In the genomic region with DNA sequence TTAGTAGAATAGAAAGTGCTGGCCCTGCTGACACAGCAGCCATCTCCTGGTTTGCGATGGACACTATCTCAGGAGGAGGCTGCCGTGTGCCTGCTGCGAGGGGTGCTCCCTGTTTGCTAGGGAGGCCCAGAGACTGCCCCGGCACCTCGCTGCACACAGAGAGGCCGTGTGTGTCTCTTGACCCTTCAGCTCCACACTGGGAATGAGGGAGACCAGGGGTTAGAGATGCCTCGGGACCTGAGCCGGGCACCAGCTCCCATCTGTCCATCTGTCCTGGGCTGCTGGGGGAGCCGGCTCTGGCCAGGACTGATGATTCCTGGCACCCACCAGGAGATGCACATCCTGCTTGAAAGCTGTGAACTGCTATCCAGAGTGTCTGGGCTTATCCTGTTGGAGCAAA, we compare ENCODE assay signal across 35 cellular contexts. TPM values are rescaled to one million over a fixed set of nuclear protein-coding genes. Genes with fewer than 3 reads are reported as not detected.
"Had no signal": no experiment of that assay in that cellular context is flagged by ENCODE, and none has a peak within 500 bp of the region (broad histone marks: within the 10 kb centered on the region; RNA-seq: fewer than 3 reads in every experiment).

No MANE protein-coding gene starts in this region.

- H3K27ac ChIP-seq: brain microvascular endothelial cell, coronary artery, esophagus muscularis mucosa, gastroesophageal sphincter had no signal

- H3K27ac Mint-ChIP-seq: activated CD4-positive, alpha-beta memory T cell treated with anti-CD3 and anti-CD28 coated beads for 36 hours; activated CD4-positive, alpha-beta T cell treated with anti-CD3 and anti-CD28 coated beads for 36 hours; activated CD4-positive, alpha-beta T cell treated with anti-CD3 and anti-CD28 coated beads, Interleukin-2, amount 10 ng/mL, durations not matched to agents 24 days and 14 days; activated CD8-positive, alpha-beta memory T cell treated with anti-CD3 and anti-CD28 coated beads, Interleukin-2, amount 10 ng/mL, durations not matched to agents 7 days and 5 days; activated CD8-positive, alpha-beta T cell treated with anti-CD3 and anti-CD28 coated beads, Interleukin-2, amount 10 ng/mL, durations not matched to agents 7 days and 5 days; activated naive CD4-positive, alpha-beta T cell treated with anti-CD3 and anti-CD28 coated beads, Interleukin-2, amount 10 ng/mL, durations not matched to agents 7 days and 5 days; activated naive CD4-positive, alpha-beta T cell treated with anti-CD3 and anti-CD28 coated beads, Interleukin-2, amount 50 U/mL, for 72 hours; activated naive CD8-positive, alpha-beta T cell treated with anti-CD3 and anti-CD28 coated beads, Interleukin-2, amount 10 ng/mL, durations not matched to agents 7 days and 5 days; activated T-helper 1 cell treated with anti-CD3 and anti-CD28 coated beads, Interleukin-12 subunit alpha, Interleukin-12 subunit beta, Interleukin-2, Interleukin-4 antibody, amounts not matched to agents 30 ng/mL and 10 ng/mL and 1 ng/mL, durations not matched to agents 14 hours and 24 hours and 36 hours; activated T-helper 2 cell treated with anti-CD3 and anti-CD28 coated beads, Interferon-gamma antibody, Interleukin-2, Interleukin-4, amounts not matched to agents 10 μg/mL and 5 μg/mL and 100 μg/mL, durations not matched to agents 14 hours and 24 hours and 36 hours; dendritic cell treated with granulocyte-macrophage colony-stimulating factor and Interleukin-4, amounts not matched to agents 40 ng/mL and 50 ng/mL, for 4 days; effector memory CD8-positive, alpha-beta T cell; T-helper 17 cell; T-helper 2 cell treated with Interferon-gamma antibody and Interleukin-4, amounts not matched to agents 5 μg/mL and 100 μg/mL, for 36 hours had no signal

- H3K36me3 Mint-ChIP-seq: activated CD4-positive, alpha-beta memory T cell treated with anti-CD3 and anti-CD28 coated beads for 36 hours; activated CD8-positive, alpha-beta memory T cell treated with anti-CD3 and anti-CD28 coated beads, Interleukin-2, amount 10 ng/mL, durations not matched to agents 7 days and 5 days; activated naive CD4-positive, alpha-beta T cell treated with anti-CD3 and anti-CD28 coated beads, Interleukin-2, amount 10 ng/mL, durations not matched to agents 7 days and 5 days; activated naive CD4-positive, alpha-beta T cell treated with anti-CD3 and anti-CD28 coated beads, Interleukin-2, amount 50 U/mL, for 72 hours; activated naive CD8-positive, alpha-beta T cell treated with anti-CD3 and anti-CD28 coated beads, Interleukin-2, amount 10 ng/mL, durations not matched to agents 7 days and 5 days had no signal

- H3K27me3 ChIP-seq: brain microvascular endothelial cell had no signal

- H3K27me3 Mint-ChIP-seq: activated CD4-positive, alpha-beta T cell treated with anti-CD3 and anti-CD28 coated beads, Interleukin-2, amount 10 ng/mL, durations not matched to agents 24 days and 14 days had no signal

- H3K4me3 ChIP-seq: coronary artery, esophagus muscularis mucosa, gastroesophageal sphincter had no signal

- DNase-seq: activated CD4-positive, alpha-beta memory T cell treated with anti-CD3 and anti-CD28 coated beads for 36 hours; activated CD4-positive, alpha-beta T cell treated with anti-CD3 and anti-CD28 coated beads for 36 hours; activated CD4-positive, alpha-beta T cell treated with anti-CD3 and anti-CD28 coated beads, Interleukin-2, amount 10 ng/mL, durations not matched to agents 24 days and 14 days; activated CD4-positive, CD25-positive, alpha-beta regulatory T cell; activated CD4-positive, CD25-positive, alpha-beta regulatory T cell treated with anti-CD3 and anti-CD28 coated beads, Interleukin-2, amount 50 U/mL, for 72 hours; activated CD8-positive, alpha-beta memory T cell treated with anti-CD3 and anti-CD28 coated beads, Interleukin-2, amount 10 ng/mL, durations not matched to agents 7 days and 5 days; activated CD8-positive, alpha-beta memory T cell treated with anti-CD3 and anti-CD28 coated beads, Interleukin-2, amount 50 U/mL, for 4 hours; activated CD8-positive, alpha-beta T cell treated with anti-CD3 and anti-CD28 coated beads, Interleukin-2, amount 10 ng/mL, durations not matched to agents 7 days and 5 days; activated gamma-delta T cell; activated naive CD4-positive, alpha-beta T cell; activated naive CD4-positive, alpha-beta T cell treated with anti-CD3 and anti-CD28 coated beads, Interleukin-2, amount 10 ng/mL, durations not matched to agents 7 days and 5 days; activated naive CD8-positive, alpha-beta T cell treated with anti-CD3 and anti-CD28 coated beads, Interleukin-2, amount 10 ng/mL, durations not matched to agents 7 days and 5 days; activated T-cell treated with anti-CD3 and anti-CD28 coated beads, Interleukin-2, amount 50 U/mL, for 1 hour; activated T-cell treated with anti-CD3 and anti-CD28 coated beads, Interleukin-2, amount 50 U/mL, for 48 hours; anterior cingulate cortex; brain microvascular endothelial cell; effector CD4-positive, alpha-beta T cell; effector memory CD8-positive, alpha-beta T cell; erythroblast; foreskin melanocyte; T-helper 1 cell; T-helper 17 cell; T1000 had no signal

- H3K4me3 Mint-ChIP-seq: activated CD4-positive, alpha-beta memory T cell treated with anti-CD3 and anti-CD28 coated beads for 36 hours; activated CD4-positive, alpha-beta T cell treated with anti-CD3 and anti-CD28 coated beads for 36 hours; activated CD4-positive, alpha-beta T cell treated with anti-CD3 and anti-CD28 coated beads, Interleukin-2, amount 10 ng/mL, durations not matched to agents 24 days and 14 days; activated CD8-positive, alpha-beta memory T cell treated with anti-CD3 and anti-CD28 coated beads, Interleukin-2, amount 10 ng/mL, durations not matched to agents 7 days and 5 days; activated CD8-positive, alpha-beta T cell treated with anti-CD3 and anti-CD28 coated beads, Interleukin-2, amount 10 ng/mL, durations not matched to agents 7 days and 5 days; activated naive CD4-positive, alpha-beta T cell treated with anti-CD3 and anti-CD28 coated beads, Interleukin-2, amount 10 ng/mL, durations not matched to agents 7 days and 5 days; activated naive CD8-positive, alpha-beta T cell treated with anti-CD3 and anti-CD28 coated beads, Interleukin-2, amount 10 ng/mL, durations not matched to agents 7 days and 5 days; activated T-helper 1 cell treated with anti-CD3 and anti-CD28 coated beads, Interleukin-12 subunit alpha, Interleukin-12 subunit beta, Interleukin-2, Interleukin-4 antibody, amounts not matched to agents 30 ng/mL and 10 ng/mL and 1 ng/mL, durations not matched to agents 14 hours and 24 hours and 36 hours; dendritic cell treated with granulocyte-macrophage colony-stimulating factor and Interleukin-4, amounts not matched to agents 40 ng/mL and 50 ng/mL, for 4 days; effector memory CD8-positive, alpha-beta T cell; T-helper 17 cell; T-helper 2 cell treated with Interferon-gamma antibody and Interleukin-4, amounts not matched to agents 5 μg/mL and 100 μg/mL, for 36 hours had no signal

- H3K9me3 Mint-ChIP-seq: activated CD4-positive, alpha-beta memory T cell treated with anti-CD3 and anti-CD28 coated beads for 36 hours; activated CD4-positive, alpha-beta T cell treated with anti-CD3 and anti-CD28 coated beads, Interleukin-2, amount 10 ng/mL, durations not matched to agents 24 days and 14 days; activated naive CD4-positive, alpha-beta T cell treated with anti-CD3 and anti-CD28 coated beads, Interleukin-2, amount 10 ng/mL, durations not matched to agents 7 days and 5 days; activated naive CD4-positive, alpha-beta T cell treated with anti-CD3 and anti-CD28 coated beads, Interleukin-2, amount 50 U/mL, for 72 hours; activated naive CD8-positive, alpha-beta T cell treated with anti-CD3 and anti-CD28 coated beads, Interleukin-2, amount 10 ng/mL, durations not matched to agents 7 days and 5 days; activated T-helper 1 cell treated with anti-CD3 and anti-CD28 coated beads, Interleukin-12 subunit alpha, Interleukin-12 subunit beta, Interleukin-2, Interleukin-4 antibody, amounts not matched to agents 30 ng/mL and 10 ng/mL and 1 ng/mL, durations not matched to agents 14 hours and 24 hours and 36 hours; activated T-helper 2 cell treated with anti-CD3 and anti-CD28 coated beads, Interferon-gamma antibody, Interleukin-2, Interleukin-4, amounts not matched to agents 10 μg/mL and 5 μg/mL and 100 μg/mL, durations not matched to agents 14 hours and 24 hours and 36 hours; dendritic cell treated with granulocyte-macrophage colony-stimulating factor and Interleukin-4, amounts not matched to agents 40 ng/mL and 50 ng/mL, for 4 days; effector memory CD8-positive, alpha-beta T cell; T-helper 2 cell treated with Interferon-gamma antibody and Interleukin-4, amounts not matched to agents 5 μg/mL and 100 μg/mL, for 36 hours had no signal

- ATAC-seq: activated CD4-positive, alpha-beta T cell treated with anti-CD3 and anti-CD28 coated beads for 36 hours; activated CD8-positive, alpha-beta memory T cell treated with anti-CD3 and anti-CD28 coated beads, Interleukin-2, amount 10 ng/mL, durations not matched to agents 7 days and 5 days; activated CD8-positive, alpha-beta T cell treated with anti-CD3 and anti-CD28 coated beads, Interleukin-2, amount 10 ng/mL, durations not matched to agents 7 days and 5 days; activated naive CD4-positive, alpha-beta T cell treated with anti-CD3 and anti-CD28 coated beads, Interleukin-2, amount 50 U/mL, for 72 hours; effector memory CD8-positive, alpha-beta T cell; gastroesophageal sphincter; SK-N-SH treated with all-trans-retinoic acid at 6 μM for 48 hours; T-helper 17 cell had no signal

- H3K4me1 Mint-ChIP-seq: activated CD4-positive, alpha-beta T cell treated with anti-CD3 and anti-CD28 coated beads for 36 hours; activated CD4-positive, alpha-beta T cell treated with anti-CD3 and anti-CD28 coated beads, Interleukin-2, amount 10 ng/mL, durations not matched to agents 24 days and 14 days; activated CD8-positive, alpha-beta memory T cell treated with anti-CD3 and anti-CD28 coated beads, Interleukin-2, amount 10 ng/mL, durations not matched to agents 7 days and 5 days; activated naive CD4-positive, alpha-beta T cell treated with anti-CD3 and anti-CD28 coated beads, Interleukin-2, amount 10 ng/mL, durations not matched to agents 7 days and 5 days; activated naive CD8-positive, alpha-beta T cell treated with anti-CD3 and anti-CD28 coated beads, Interleukin-2, amount 10 ng/mL, durations not matched to agents 7 days and 5 days; T-helper 17 cell had no signal

RNA-seq across cellular contexts. Expression of a gene that starts 18.2 kb away (rescaled TPM):
- total RNA-seq: activated CD4-positive, alpha-beta memory T cell treated with anti-CD3 and anti-CD28 coated beads for 36 hours; activated CD4-positive, alpha-beta T cell treated with anti-CD3 and anti-CD28 coated beads for 36 hours; activated CD4-positive, alpha-beta T cell treated with anti-CD3 and anti-CD28 coated beads, Interleukin-2, amount 10 ng/mL, durations not matched to agents 24 days and 14 days; activated CD8-positive, alpha-beta memory T cell treated with anti-CD3 and anti-CD28 coated beads for 36 hours; activated CD8-positive, alpha-beta memory T cell treated with anti-CD3 and anti-CD28 coated beads, Interleukin-2, amount 10 ng/mL, durations not matched to agents 7 days and 5 days; activated CD8-positive, alpha-beta T cell treated with anti-CD3 and anti-CD28 coated beads, Interleukin-2, amount 10 ng/mL, durations not matched to agents 7 days and 5 days; activated naive CD4-positive, alpha-beta T cell treated with anti-CD3 and anti-CD28 coated beads, Interleukin-2, amount 50 U/mL, for 72 hours; activated naive CD8-positive, alpha-beta T cell treated with anti-CD3 and anti-CD28 coated beads, Interleukin-2, amount 10 ng/mL, durations not matched to agents 7 days and 5 days; activated T-helper 1 cell treated with anti-CD3 and anti-CD28 coated beads, Interleukin-12 subunit alpha, Interleukin-12 subunit beta, Interleukin-2, Interleukin-4 antibody, amounts not matched to agents 30 ng/mL and 10 ng/mL and 1 ng/mL, durations not matched to agents 14 hours and 24 hours and 36 hours; activated T-helper 2 cell treated with anti-CD3 and anti-CD28 coated beads, Interferon-gamma antibody, Interleukin-2, Interleukin-4, amounts not matched to agents 10 μg/mL and 5 μg/mL and 100 μg/mL, durations not matched to agents 14 hours and 24 hours and 36 hours; chondrocyte; glomerular endothelial cell had no signal
